Comparison of ENCODE assay signal across 1 cellular context in genomic region chr2:191642541-191642940, GRCh38.
TF ChIP-seq lines count a peak whose summit lies in the region.

No MANE protein-coding gene starts in this region.

TF ChIP-seq in SK-N-SH, 30 proteins besides CTCF, POLR2A, EP300 and RAD21 (continued from another document):
- TF ChIP-seq ZBTB33 (IDR thresholded peaks at IDR 0.05; ENCODE audit: borderline replicate concordance, low read depth) (no peak), SIN3A (IDR thresholded peaks at IDR 0.05; ENCODE audit: borderline replicate concordance, low read depth, low read length) (no peak), TCF12 (IDR thresholded peaks at IDR 0.05) (no peak), GATA2 (CRISPR knock-in tag; IDR thresholded peaks at IDR 0.05) (no peak), IRF3 (IDR thresholded peaks at IDR 0.05; ENCODE audit: low read depth, low read length) (no peak), FOSL2 (IDR thresholded peaks at IDR 0.05; ENCODE audit: borderline replicate concordance, low read depth) (no peak), FOXJ3 (CRISPR knock-in tag; IDR thresholded peaks at IDR 0.05) (no peak), FOXM1 (IDR thresholded peaks at IDR 0.05; ENCODE audit: low read depth) (no peak), JUND (IDR thresholded peaks at IDR 0.05) (no peak), USF1 (IDR thresholded peaks at IDR 0.05; ENCODE audit: borderline replicate concordance, low read depth) (no peak), YY1 (IDR thresholded peaks at IDR 0.05; ENCODE audit: low read depth) (no peak)
TF ChIP-seq in SK-N-SH: peak in this region for 0.
